Comparison of ENCODE assay signal across 21 cellular contexts in the genomic region with DNA sequence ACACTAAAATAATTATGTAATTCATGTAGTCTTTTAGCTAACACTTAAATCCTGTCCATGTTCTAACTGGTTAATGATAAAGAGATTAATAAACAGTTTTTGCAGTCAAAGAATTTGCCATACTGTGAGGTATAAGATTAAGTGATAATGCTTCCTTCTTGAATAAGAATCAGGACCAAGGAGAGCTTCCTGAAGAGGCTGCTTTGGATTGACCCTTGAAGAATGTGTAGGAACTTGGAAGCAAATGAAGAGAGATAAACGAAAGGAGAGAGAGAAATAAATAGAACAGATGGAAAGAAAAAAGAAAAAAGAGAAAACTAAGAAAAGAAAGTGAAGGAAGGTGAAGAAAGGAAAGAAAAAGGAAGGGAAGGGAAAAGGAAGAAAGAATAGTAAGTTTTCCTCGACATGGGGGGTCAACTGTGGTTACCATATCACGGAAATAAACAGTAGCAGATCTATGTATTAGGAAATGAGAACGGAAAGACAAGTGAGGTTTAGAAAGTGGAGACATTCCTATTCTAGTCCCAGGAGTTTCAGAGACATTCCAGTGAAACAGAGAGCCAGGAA.
DNase-seq lines count a peak whose midpoint lies in the region; ATAC-seq and TF ChIP-seq lines count a peak whose summit lies in the region.
"Had no signal": no experiment of that assay in that cellular context is flagged by ENCODE, and none has a peak within 500 bp of the region (broad histone marks: within the 10 kb centered on the region; RNA-seq: fewer than 3 reads in every experiment).

No MANE protein-coding gene starts in this region.

- H3K9me3 ChIP-seq in SK-N-SH: no peaks in the 10 kb centered on the region
- H3K9me3 ChIP-seq: esophagus squamous epithelium, stomach, thyroid gland, vagina had no signal

- H3K27me3 ChIP-seq in SK-N-SH (ENCODE audit: insufficient read depth): no peaks in the 10 kb centered on the region; the same call in 1 of the 2 replicates
- H3K27me3 ChIP-seq: cardiac muscle cell, esophagus squamous epithelium, stomach, thyroid gland, vagina had no signal

- no peak overlapping the region for H2AFZ ChIP-seq in SK-N-SH (ENCODE audit: low read depth)

- H3K79me2 ChIP-seq in SK-N-SH (ENCODE audit: insufficient read depth): no peaks in the 10 kb centered on the region

- H3F3A ChIP-seq in SK-N-SH (replicated peaks; ENCODE audit: insufficient read depth): no peaks in the 10 kb centered on the region

- no peak overlapping the region for H3K27ac ChIP-seq in SK-N-SH (ENCODE audit: low read depth in 2 of 2, low read length in 1 of 2)
- H3K27ac ChIP-seq: 22Rv1, cardiac muscle cell, coronary artery, esophagus squamous epithelium, HL-60, stomach, thyroid gland, vagina had no signal

- POLR2A ChIA-PET in SK-N-SH (lab: Yijun Ruan, JAX): no interaction called here

- ATAC-seq in SK-N-SH treated with all-trans-retinoic acid at 6 μM for 48 hours (no peak), HG03280 (IDR thresholded peaks at IDR 0.05; ENCODE audit: unreplicated experiment) (no peak)
- ATAC-seq: CD8-positive, alpha-beta T cell; natural killer cell treated with Interleukin-12 subunit alpha and Interleukin-12 subunit beta and Interleukin-15 and Interleukin-18, amount 100 ng/mL, for 72 hours had no signal

- H3K9ac ChIP-seq in SK-N-SH: no peak overlapping the region

- TF ChIP-seq CTCF in SK-N-SH (IDR thresholded peaks at IDR 0.05): no peak
- TF ChIP-seq CTCF in GM20000 (IDR thresholded peaks at IDR 0.05; ENCODE audit: extremely low read depth, missing control alignments): no peak

- no peak overlapping the region for H3K4me2 ChIP-seq in SK-N-SH

- under 1% methylated on average over 4 of the region's 4 CpGs for WGBS in SK-N-SH (ENCODE audit: low lambda C conversion rate)

- no peaks in the 10 kb centered on the region for H3K4me1 ChIP-seq in SK-N-SH (ENCODE audit: control insufficient read depth in 1 of 2, insufficient read depth in 2 of 2, low read depth in 1 of 2, low read length in 1 of 2)
- H3K4me1 ChIP-seq: esophagus squamous epithelium, stomach, vagina had no signal

- DNase-seq in SK-N-SH (no peak), Kasumi-1 (lab: John Stamatoyannopoulos, UW) (peak; percentile 15 to 17), dermis blood vessel endothelial cell (peak; percentile 17), myocyte (ENCODE audit: low read depth) (peak; percentile 2), GM20000 (ENCODE audit: low spot score) (no peak), KG1 (lab: John Stamatoyannopoulos, UW) (no peak)
- DNase-seq: esophagus squamous epithelium, HFFc6, NCI-H1092, NCI-H510A treated with DMSO at 0.1 percent for 48 hours had no signal

- no peak overlapping the region for H3K4me3 ChIP-seq in SK-N-SH (ENCODE audit: low read depth in 2 of 2, low read length in 1 of 2)
- H3K4me3 ChIP-seq: cardiac muscle cell, coronary artery, esophagus squamous epithelium, stomach, thyroid gland, vagina had no signal

- no peaks in the 10 kb centered on the region for H4K20me1 ChIP-seq in SK-N-SH (ENCODE audit: insufficient read depth)

- TF ChIP-seq EP300 in SK-N-SH (IDR thresholded peaks at IDR 0.05; ENCODE audit: borderline replicate concordance in 1 of 2, low read depth in 1 of 2, low read length in 1 of 2): no peak

- CTCF ChIA-PET in SK-N-SH (lab: Yijun Ruan, JAX): interaction anchor here (0.6 to 4.4 kb wide), 10 partner anchors 10 to 260 kb away, joined by 3 to 54 read pairs (median 4); no protein-coding TSS in a partner anchor

- H3K36me3 ChIP-seq in SK-N-SH (replicated peaks in 1 of 2; ENCODE audit: control insufficient read depth in 1 of 2, insufficient read depth in 2 of 2, low read length in 1 of 2): no peaks in the 10 kb centered on the region
- H3K36me3 ChIP-seq: cardiac muscle cell, esophagus squamous epithelium, stomach, thyroid gland, vagina had no signal

- no peak for TF ChIP-seq RAD21 in SK-N-SH (IDR thresholded peaks at IDR 0.05; ENCODE audit: low read length)

- no peaks in the 10 kb centered on the region for H3K9me2 ChIP-seq in SK-N-SH

TF ChIP-seq in SK-N-SH, 30 proteins besides CTCF, POLR2A, EP300 and RAD21:
- TF ChIP-seq, protein P1, sequence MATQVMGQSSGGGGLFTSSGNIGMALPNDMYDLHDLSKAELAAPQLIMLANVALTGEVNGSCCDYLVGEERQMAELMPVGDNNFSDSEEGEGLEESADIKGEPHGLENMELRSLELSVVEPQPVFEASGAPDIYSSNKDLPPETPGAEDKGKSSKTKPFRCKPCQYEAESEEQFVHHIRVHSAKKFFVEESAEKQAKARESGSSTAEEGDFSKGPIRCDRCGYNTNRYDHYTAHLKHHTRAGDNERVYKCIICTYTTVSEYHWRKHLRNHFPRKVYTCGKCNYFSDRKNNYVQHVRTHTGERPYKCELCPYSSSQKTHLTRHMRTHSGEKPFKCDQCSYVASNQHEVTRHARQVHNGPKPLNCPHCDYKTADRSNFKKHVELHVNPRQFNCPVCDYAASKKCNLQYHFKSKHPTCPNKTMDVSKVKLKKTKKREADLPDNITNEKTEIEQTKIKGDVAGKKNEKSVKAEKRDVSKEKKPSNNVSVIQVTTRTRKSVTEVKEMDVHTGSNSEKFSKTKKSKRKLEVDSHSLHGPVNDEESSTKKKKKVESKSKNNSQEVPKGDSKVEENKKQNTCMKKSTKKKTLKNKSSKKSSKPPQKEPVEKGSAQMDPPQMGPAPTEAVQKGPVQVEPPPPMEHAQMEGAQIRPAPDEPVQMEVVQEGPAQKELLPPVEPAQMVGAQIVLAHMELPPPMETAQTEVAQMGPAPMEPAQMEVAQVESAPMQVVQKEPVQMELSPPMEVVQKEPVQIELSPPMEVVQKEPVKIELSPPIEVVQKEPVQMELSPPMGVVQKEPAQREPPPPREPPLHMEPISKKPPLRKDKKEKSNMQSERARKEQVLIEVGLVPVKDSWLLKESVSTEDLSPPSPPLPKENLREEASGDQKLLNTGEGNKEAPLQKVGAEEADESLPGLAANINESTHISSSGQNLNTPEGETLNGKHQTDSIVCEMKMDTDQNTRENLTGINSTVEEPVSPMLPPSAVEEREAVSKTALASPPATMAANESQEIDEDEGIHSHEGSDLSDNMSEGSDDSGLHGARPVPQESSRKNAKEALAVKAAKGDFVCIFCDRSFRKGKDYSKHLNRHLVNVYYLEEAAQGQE (IDR thresholded peaks at IDR 0.05; ENCODE audit: low read depth, low read length): peak; percentile 78
- TF ChIP-seq, protein P2, sequence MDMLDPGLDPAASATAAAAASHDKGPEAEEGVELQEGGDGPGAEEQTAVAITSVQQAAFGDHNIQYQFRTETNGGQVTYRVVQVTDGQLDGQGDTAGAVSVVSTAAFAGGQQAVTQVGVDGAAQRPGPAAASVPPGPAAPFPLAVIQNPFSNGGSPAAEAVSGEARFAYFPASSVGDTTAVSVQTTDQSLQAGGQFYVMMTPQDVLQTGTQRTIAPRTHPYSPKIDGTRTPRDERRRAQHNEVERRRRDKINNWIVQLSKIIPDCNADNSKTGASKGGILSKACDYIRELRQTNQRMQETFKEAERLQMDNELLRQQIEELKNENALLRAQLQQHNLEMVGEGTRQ (IDR thresholded peaks at IDR 0.05; ENCODE audit: borderline replicate concordance, low read depth, low read length): no peak

TF ChIP-seq in SK-N-SH treated with all-trans-retinoic acid at 6 μM for 48 hours, 23 proteins besides CTCF, POLR2A, EP300 and RAD21:
- TF ChIP-seq ARNTL (CRISPR knock-in tag; IDR thresholded peaks at IDR 0.05; ENCODE audit: borderline replicate concordance, low read depth): no peak

Comparison
In these comparisons a context has a peak if more than half of its experiments do, and no peak if none do; other contexts are left out.
1. DNase-seq: peak in Kasumi-1 (2 of 2), dermis blood vessel endothelial cell (single experiment) and myocyte (single experiment); none in SK-N-SH (single experiment), GM20000 (single experiment) and KG1 (single experiment).